In genomic region chr9:38380230-38380871, GRCh38 we compare ENCODE assay signal across 12 cellular contexts. TPM values are rescaled to one million over a fixed set of nuclear protein-coding genes. Genes with fewer than 3 reads are reported as not detected.
A peak's percentile ranks its signal among the peaks of the same experiment; 100 is the strongest.
DNase-seq lines count a peak whose midpoint lies in the region; ATAC-seq, FAIRE-seq and TF ChIP-seq lines count a peak whose summit lies in the region.
"Had no signal": no experiment of that assay in that cellular context is flagged by ENCODE, and none has a peak within 500 bp of the region (broad histone marks: within the 10 kb centered on the region; RNA-seq: fewer than 3 reads in every experiment).

No MANE protein-coding gene starts in this region.

- TF ChIP-seq CTCF in A549 (IDR thresholded peaks at IDR 0.05) (no peak), WERI-Rb-1 (IDR thresholded peaks at IDR 0.05; ENCODE audit: low read depth, low read length) (peak; percentile 64)

- DNase-seq in A549 (ENCODE audit: low read depth in 1 of 2, low spot score in 1 of 2) (no peak), HT1080 (ENCODE audit: low read depth) (peak; percentile 28), WERI-Rb-1 (no peak), mesendoderm (peak; percentile 61), sciatic nerve (ENCODE audit: low spot score) (no peak), head of caudate nucleus (no peak)
- DNase-seq in central memory CD4-positive, alpha-beta T cell, result no peak
- DNase-seq: activated CD8-positive, alpha-beta T cell treated with anti-CD3 and anti-CD28 coated beads for 36 hours; BE2C; nephron progenitor cell had no signal

- 82% methylated on average over 6 of the region's 6 CpGs for WGBS in A549 (ENCODE audit: missing lambda C conversion rate)
- WGBS in mesendoderm (ENCODE audit: extremely low coverage, insufficient coverage, low lambda C conversion rate), result no CpG with 5 or more reads among the region's 6 CpGs

- no peak for TF ChIP-seq POLR2A in A549 (IDR thresholded peaks at IDR 0.05; ENCODE audit: low read length)

- no peak for TF ChIP-seq RAD21 in A549 (conservative IDR thresholded peaks at IDR 0.05 in 1 of 2, IDR thresholded peaks at IDR 0.05 in 1 of 2)

- H3K9me3 ChIP-seq in A549, result peaks cover 14% of the 10 kb centered on the region; the same call in 1 of the 3 replicates
- peaks cover 6% of the 10 kb centered on the region for H3K9me3 ChIP-seq in WERI-Rb-1 (ENCODE audit: severe bottlenecking)
- H3K9me3 ChIP-seq: BE2C had no signal

- H3K4me1 ChIP-seq in A549 (peaks cover 23% of the 10 kb centered on the region), mesendoderm (ENCODE audit: control insufficient read depth, low read depth, low read length) (peaks cover 20% of the 10 kb centered on the region)
- H3K4me1 ChIP-seq: BE2C had no signal

- H2AK5ac ChIP-seq in mesendoderm (ENCODE audit: low read length), result no peak overlapping the region

- H3K18ac ChIP-seq in mesendoderm (ENCODE audit: low read length), result no peak overlapping the region

- intact Hi-C loops in sciatic nerve (cut with DNase I) (no loop called here), head of caudate nucleus (cut with DNase I) (no loop called here)

- H2BK120ac ChIP-seq in mesendoderm (ENCODE audit: low read depth, low read length), result no peak overlapping the region

- H3K4ac ChIP-seq in mesendoderm (ENCODE audit: low read depth, low read length), result no peak overlapping the region

- H3K79me1 ChIP-seq in mesendoderm (ENCODE audit: low read length), result no peaks in the 10 kb centered on the region

- no peak overlapping the region for H3K9ac ChIP-seq in mesendoderm (ENCODE audit: low read length)

- H3K27me3 ChIP-seq in WERI-Rb-1 (ENCODE audit: insufficient read depth, low read depth, severe bottlenecking) (no peaks in the 10 kb centered on the region), mesendoderm (ENCODE audit: insufficient read depth, low read length, poor library complexity) (no peaks in the 10 kb centered on the region)
- H3K27me3 ChIP-seq: BE2C had no signal

- peak overlapping the region; percentile 52 for H3K4me2 ChIP-seq in A549
- H3K4me2 ChIP-seq in mesendoderm (ENCODE audit: low read length), result no peak overlapping the region

- no peak overlapping the region for H2BK5ac ChIP-seq in mesendoderm (ENCODE audit: low read length)

- H3K23ac ChIP-seq in mesendoderm (ENCODE audit: low read length), result no peak overlapping the region

- no peaks in the 10 kb centered on the region for H3K79me2 ChIP-seq in mesendoderm (ENCODE audit: control insufficient read depth, insufficient read depth, low read length)

- no peak for TF ChIP-seq EP300 in A549 (IDR thresholded peaks at IDR 0.05)

- H3K36me3 ChIP-seq in WERI-Rb-1 (no peaks in the 10 kb centered on the region), mesendoderm (ENCODE audit: control insufficient read depth, insufficient read depth, low read length) (no peaks in the 10 kb centered on the region)
- H3K36me3 ChIP-seq: BE2C had no signal

- H4K5ac ChIP-seq in mesendoderm (ENCODE audit: low read length), result no peak overlapping the region

- H4K8ac ChIP-seq in mesendoderm (ENCODE audit: low read depth, low read length), result no peak overlapping the region

- CTCF ChIA-PET in A549 (lab: Yijun Ruan, JAX), result no interaction called here

- ATAC-seq in A549, result no peak
- ATAC-seq in sciatic nerve, result no peak
- no peak for ATAC-seq in GM19397 (IDR thresholded peaks at IDR 0.05; ENCODE audit: unreplicated experiment)
- ATAC-seq: activated CD8-positive, alpha-beta T cell treated with anti-CD3 and anti-CD28 coated beads for 36 hours had no signal

- H3K4me3 ChIP-seq in A549, result no peak overlapping the region
- no peak overlapping the region for H3K4me3 ChIP-seq in WERI-Rb-1 (ENCODE audit: low read depth, low read length)
- no peak overlapping the region for H3K4me3 ChIP-seq in mesendoderm (ENCODE audit: low read length)

- POLR2A ChIA-PET in A549 (lab: Yijun Ruan, JAX), result no interaction called here

- H3K56ac ChIP-seq in mesendoderm (ENCODE audit: low read length), result no peak overlapping the region

- H3K27ac ChIP-seq in A549, result peak overlapping the region; percentile 69 to 80
- H3K27ac ChIP-seq in WERI-Rb-1, result no peak overlapping the region
- H3K27ac ChIP-seq in mesendoderm (ENCODE audit: low read depth, low read length), result peak overlapping the region; percentile 62

- FAIRE-seq in A549 (lab: Jason Lieb, UNC), result no peak

- H2BK15ac ChIP-seq in mesendoderm (replicated peaks; ENCODE audit: low read depth), result no peak overlapping the region

TF ChIP-seq in A549, 52 proteins besides CTCF, POLR2A, EP300 and RAD21:
- no peak for TF ChIP-seq SMC3 (IDR thresholded peaks at IDR 0.05)
- no peak for TF ChIP-seq GATA3 (IDR thresholded peaks at IDR 0.05; ENCODE audit: borderline replicate concordance)
- TF ChIP-seq EHF (CRISPR knock-in tag; IDR thresholded peaks at IDR 0.05), result no peak
- no peak for TF ChIP-seq SREBF2 (IDR thresholded peaks at IDR 0.05)
- TF ChIP-seq RNF2 (IDR thresholded peaks at IDR 0.05; ENCODE audit: borderline replicate concordance, low read depth), result no peak
- TF ChIP-seq CEBPB (IDR thresholded peaks at IDR 0.05), result no peak
- no peak for TF ChIP-seq MAZ (IDR thresholded peaks at IDR 0.05; ENCODE audit: borderline replicate concordance, low read depth, low read length)
- no peak for TF ChIP-seq ZNF302 (CRISPR knock-in tag; IDR thresholded peaks at IDR 0.05)
- TF ChIP-seq HOXB13 (CRISPR knock-in tag; IDR thresholded peaks at IDR 0.05; ENCODE audit: low read depth), result no peak
- TF ChIP-seq ATOH8 (CRISPR knock-in tag; IDR thresholded peaks at IDR 0.05; ENCODE audit: low read depth), result no peak
TF ChIP-seq in A549: peak in this region for 0.

RNA-seq across cellular contexts. Expression of gene ALDH1B1, which starts 12.2 kb away (rescaled TPM):
- polyA plus RNA-seq in A549 (2011; rRNA removed) (39.7 and 40.2 TPM in 2 replicates), A549 (2017; fragmentation: RNase III; extraction: RNeasy Plus Mini Kit Qiagen cat#74134 plus additional on column Dnase treatment) (71.8 to 76.0 TPM (median 75.8 TPM) in 3 replicates)
- 37.2 and 44.6 TPM in 2 replicates for polyA plus RNA-seq in A549 (2012; cell fraction: cytosol; rRNA removed)
- polyA plus RNA-seq in A549 (2012; cell fraction: nucleus; rRNA removed), result 31.1 and 32.9 TPM in 2 replicates
- polyA minus RNA-seq in A549 (2011; rRNA and poly(A)+ RNA removed), result 51.6 and 52.6 TPM in 2 replicates
- 27.5 and 30.9 TPM in 2 replicates for total RNA-seq in HT1080 (2014; rRNA removed; shearing (Covaris generic))
- polyA plus RNA-seq in HT1080 (2015; cell fraction: cytosol; rRNA removed), result 29.6 and 30.8 TPM in 2 replicates
- polyA plus RNA-seq in HT1080 (2015; cell fraction: nucleus; rRNA removed), result 21.6 and 23.2 TPM in 2 replicates
- polyA plus RNA-seq in mesendoderm (2013, experiment 1 of 2), result 28.7 TPM
- polyA plus RNA-seq in mesendoderm (2013, experiment 2 of 2), result 27.7 TPM
- total RNA-seq in sciatic nerve, result 9.3 TPM

RNA-seq across cellular contexts. Expression of gene IGFBPL1, which starts 43.9 kb away (rescaled TPM):
- 2.5 and 2.9 TPM in 2 replicates for polyA plus RNA-seq in A549 (2011; rRNA removed)
- 1.7 and 1.8 TPM in 2 replicates for polyA plus RNA-seq in A549 (2012; cell fraction: cytosol; rRNA removed)
- polyA plus RNA-seq in A549 (2012; cell fraction: nucleus; rRNA removed), result 0.98 and 2.0 TPM in 2 replicates
- polyA plus RNA-seq in A549 (2017; fragmentation: RNase III; extraction: RNeasy Plus Mini Kit Qiagen cat#74134 plus additional on column Dnase treatment), result 2.7 to 3.0 TPM (median 2.7 TPM) in 3 replicates
- polyA minus RNA-seq in A549 (2011; rRNA and poly(A)+ RNA removed), result 6.3 and 6.4 TPM in 2 replicates
- total RNA-seq in HT1080 (2014; rRNA removed; shearing (Covaris generic)), result 0.26 TPM in 1 of 2 replicates, not detected in the other
- polyA plus RNA-seq in HT1080 (2015; cell fraction: cytosol; rRNA removed), result 0.44 TPM in 1 of 2 replicates, not detected in the other
- not detected in 2 replicates for polyA plus RNA-seq in HT1080 (2015; cell fraction: nucleus; rRNA removed)
- 8.6 TPM for polyA plus RNA-seq in mesendoderm (2013, experiment 1 of 2)
- polyA plus RNA-seq in mesendoderm (2013, experiment 2 of 2), result 8.8 TPM
- not detected for total RNA-seq in sciatic nerve
- total RNA-seq: activated CD8-positive, alpha-beta T cell treated with anti-CD3 and anti-CD28 coated beads for 36 hours; fibroblast of lung had no signal
- polyA plus RNA-seq: fibroblast of lung had no signal

Comparison
In these comparisons a context has a peak if more than half of its experiments do, and no peak if none do; other contexts are left out.
1. DNase-seq: peak in HT1080 (single experiment) and mesendoderm (single experiment); none in A549 (0 of 2), WERI-Rb-1 (single experiment), sciatic nerve (single experiment), central memory CD4-positive, alpha-beta T cell (single experiment) and head of caudate nucleus (0 of 42).